10 cellular contexts compared by ENCODE assay signal in the genomic region with DNA sequence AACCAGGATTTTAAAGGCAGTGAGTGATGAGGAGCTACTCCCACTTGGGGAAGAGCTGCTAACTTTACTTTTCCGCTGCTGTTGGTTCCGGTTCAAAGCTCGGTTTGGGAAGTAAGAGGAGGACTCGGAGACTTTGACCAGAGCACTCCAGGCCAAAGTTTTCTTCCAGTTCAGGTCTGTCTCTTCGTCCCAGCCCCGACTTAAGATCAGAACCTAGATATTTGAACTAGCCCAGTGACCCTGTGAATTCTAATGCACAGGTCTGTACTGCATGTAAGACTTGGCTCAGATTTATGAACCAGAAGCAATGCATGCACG. TPM values are rescaled to one million over a fixed set of nuclear protein-coding genes. Genes with fewer than 3 reads are reported as not detected.
DNase-seq lines count a peak whose midpoint lies in the region; ATAC-seq and TF ChIP-seq lines count a peak whose summit lies in the region.
"Had no signal": no experiment of that assay in that cellular context is flagged by ENCODE, and none has a peak within 500 bp of the region (broad histone marks: within the 10 kb centered on the region; RNA-seq: fewer than 3 reads in every experiment).

No MANE protein-coding gene starts in this region.

- DNase-seq in fibroblast of the aortic adventitia (ENCODE audit: low read depth) = peak; percentile 11
- DNase-seq in neural crest cell (ENCODE audit: low read depth, low spot score) = no peak
- DNase-seq in NCI-H2196 treated with DMSO at 0.1 percent for 48 hours (lab: John Stamatoyannopoulos, UW; ENCODE audit: unreplicated experiment) = no peak
- DNase-seq in stimulated activated effector memory CD8-positive, alpha-beta T cell treated with anti-CD3 and anti-CD28 coated beads, Interleukin-12 subunit alpha, Interleukin-12 subunit beta, amount 100 ng/mL, for 72 hours (ENCODE audit: low spot score in 2 of 2) = no peak
- DNase-seq: activated T-cell treated with anti-CD3 and anti-CD28 coated beads, Interleukin-2, amount 50 U/mL, for 24 hours had no signal

- peaks cover 4% of the 10 kb centered on the region for H3K27me3 Mint-ChIP-seq in neural crest cell (ENCODE audit: low read depth)

- 26% methylated on average over 7 of the region's 7 CpGs for WGBS in urinary bladder

- peak overlapping the region; percentile 74 for H3K4me3 ChIP-seq in fibroblast of the aortic adventitia (ENCODE audit: low read depth, low read length)
- peak overlapping the region; percentile 70 for H3K4me3 ChIP-seq in urinary bladder (ENCODE audit: low read depth, low read length)
- H3K4me3 ChIP-seq: K562 had no signal

- H3K4me1 Mint-ChIP-seq in neural crest cell = peaks cover 47% of the 10 kb centered on the region
- H3K4me1 Mint-ChIP-seq in stimulated activated effector memory CD8-positive, alpha-beta T cell treated with anti-CD3 and anti-CD28 coated beads, Interleukin-12 subunit alpha, Interleukin-12 subunit beta, amount 100 ng/mL, for 72 hours = peaks cover 6% of the 10 kb centered on the region

- TF ChIP-seq CTCF in fibroblast of the aortic adventitia (IDR thresholded peaks at IDR 0.05; ENCODE audit: insufficient read depth, low read length) (no peak), neural crest cell (conservative IDR thresholded peaks at IDR 0.05) (no peak)

- H3K27ac Mint-ChIP-seq in neural crest cell (ENCODE audit: unreplicated experiment) = peak overlapping the region; percentile 96
- H3K27ac Mint-ChIP-seq in stimulated activated effector memory CD8-positive, alpha-beta T cell treated with anti-CD3 and anti-CD28 coated beads, Interleukin-12 subunit alpha, Interleukin-12 subunit beta, amount 100 ng/mL, for 72 hours = no peak overlapping the region
- H3K27ac Mint-ChIP-seq: activated T-cell treated with anti-CD3 and anti-CD28 coated beads, Interleukin-2, amount 50 U/mL, for 24 hours; T-helper 1 cell treated with Interleukin-12 subunit alpha and Interleukin-12 subunit beta and Interleukin-4 antibody, amounts not matched to agents 30 μg/mL and 1 μg/mL, for 36 hours had no signal

- no peaks in the 10 kb centered on the region for H3K9me3 Mint-ChIP-seq in neural crest cell
- H3K9me3 Mint-ChIP-seq in stimulated activated effector memory CD8-positive, alpha-beta T cell treated with anti-CD3 and anti-CD28 coated beads, Interleukin-12 subunit alpha, Interleukin-12 subunit beta, amount 100 ng/mL, for 72 hours = no peaks in the 10 kb centered on the region
- H3K9me3 Mint-ChIP-seq: activated T-cell treated with anti-CD3 and anti-CD28 coated beads, Interleukin-2, amount 50 U/mL, for 24 hours; T-helper 1 cell treated with Interleukin-12 subunit alpha and Interleukin-12 subunit beta and Interleukin-4 antibody, amounts not matched to agents 30 μg/mL and 1 μg/mL, for 36 hours had no signal

- no peak for ATAC-seq in stimulated activated effector memory CD8-positive, alpha-beta T cell treated with anti-CD3 and anti-CD28 coated beads, Interleukin-12 subunit alpha, Interleukin-12 subunit beta, amount 100 ng/mL, for 72 hours
- ATAC-seq in GM21825 (IDR thresholded peaks at IDR 0.05; ENCODE audit: unreplicated experiment) = no peak
- ATAC-seq: K562 had no signal

- peak overlapping the region; percentile 2 for H3K27ac ChIP-seq in angular gyrus (ENCODE audit: low read depth, low read length)
- peak overlapping the region; percentile 26 for H3K27ac ChIP-seq in urinary bladder (ENCODE audit: low read depth)

- no peaks in the 10 kb centered on the region for H3K36me3 ChIP-seq in urinary bladder (ENCODE audit: insufficient read depth)

- H3K36me3 Mint-ChIP-seq in neural crest cell (ENCODE audit: low read depth) = no peaks in the 10 kb centered on the region
- no peaks in the 10 kb centered on the region for H3K36me3 Mint-ChIP-seq in stimulated activated effector memory CD8-positive, alpha-beta T cell treated with anti-CD3 and anti-CD28 coated beads, Interleukin-12 subunit alpha, Interleukin-12 subunit beta, amount 100 ng/mL, for 72 hours

- H3K4me3 Mint-ChIP-seq in neural crest cell = peak overlapping the region; percentile 98
- H3K4me3 Mint-ChIP-seq in stimulated activated effector memory CD8-positive, alpha-beta T cell treated with anti-CD3 and anti-CD28 coated beads, Interleukin-12 subunit alpha, Interleukin-12 subunit beta, amount 100 ng/mL, for 72 hours = no peak overlapping the region
- H3K4me3 Mint-ChIP-seq: activated T-cell treated with anti-CD3 and anti-CD28 coated beads, Interleukin-2, amount 50 U/mL, for 24 hours had no signal

- no peaks in the 10 kb centered on the region for H3K4me1 ChIP-seq in urinary bladder (ENCODE audit: insufficient read depth)

RNA-seq across cellular contexts. Expression of a gene that starts 2.0 kb away (rescaled TPM):
- total RNA-seq in fibroblast of the aortic adventitia (ENCODE audit: low replicate concordance) (53.3 and 151 TPM in 2 replicates), neural crest cell (159 and 164 TPM in 2 replicates), urinary bladder (465 TPM)
- 488 TPM for polyA plus RNA-seq in urinary bladder

RNA-seq across cellular contexts. Expression of a gene that starts 2.2 kb away (rescaled TPM):
- 43.7 and 258 TPM in 2 replicates for total RNA-seq in fibroblast of the aortic adventitia (ENCODE audit: low replicate concordance)
- total RNA-seq in neural crest cell = 65.5 and 67.9 TPM in 2 replicates
- total RNA-seq in urinary bladder = 1,096 TPM
- polyA plus RNA-seq in urinary bladder = 334 TPM
- polyA plus RNA-seq: K562 had no signal
